Comparison of ENCODE assay signal across 8 cellular contexts in genomic region chr10:79202188-79203013, GRCh38.
DNase-seq lines count a peak whose midpoint lies in the region; ATAC-seq, FAIRE-seq and TF ChIP-seq lines count a peak whose summit lies in the region.

No MANE protein-coding gene starts in this region.

- TF ChIP-seq CTCF in D721Med (IDR thresholded peaks at IDR 0.05; ENCODE audit: insufficient read depth, missing control alignments) (peak; percentile 43), epithelial cell of esophagus (IDR thresholded peaks at IDR 0.05; ENCODE audit: insufficient read depth, low read depth, low read length, missing control alignments) (peak; percentile 41), neutrophil (IDR thresholded peaks at IDR 0.05) (peak; percentile 50)

- H3K27ac ChIP-seq in neutrophil = no peak overlapping the region

- ATAC-seq in HG02981 (IDR thresholded peaks at IDR 0.05; ENCODE audit: unreplicated experiment) = peak; percentile 48
- no peak for ATAC-seq in HG02970 (IDR thresholded peaks at IDR 0.05; ENCODE audit: low FRiP score, unreplicated experiment)
- no peak for ATAC-seq in GM21381 (IDR thresholded peaks at IDR 0.05; ENCODE audit: unreplicated experiment)

- no peak for FAIRE-seq in D721Med (lab: Jason Lieb, UNC)

- H3K4me3 ChIP-seq in epithelial cell of esophagus (ENCODE audit: low read length) (no peak overlapping the region), neutrophil (ENCODE audit: low read depth in 1 of 2, low read length in 1 of 2) (no peak overlapping the region)

- H3K27me3 ChIP-seq in neutrophil = no peaks in the 10 kb centered on the region

- no peaks in the 10 kb centered on the region for H3K9me3 ChIP-seq in neutrophil

- H3K36me3 ChIP-seq in neutrophil = peaks cover 15% of the 10 kb centered on the region

- peaks cover 0 to 3% of the 10 kb centered on the region in 2 experiments for H3K4me1 ChIP-seq in neutrophil (ENCODE audit: control insufficient read depth in 1 of 2, insufficient read depth in 1 of 2, low read depth in 1 of 2, low read length in 1 of 2)

- DNase-seq in D721Med (ENCODE audit: insufficient read length, low spot score) (no peak), T-helper 9 cell (peak; percentile 15), epithelial cell of esophagus (ENCODE audit: low read depth) (peak; percentile 40), KG1 (lab: John Stamatoyannopoulos, UW) (no peak)

Comparison
In these comparisons a context has a peak if more than half of its experiments do, and no peak if none do; other contexts are left out.
1. DNase-seq: peak in T-helper 9 cell (single experiment) and epithelial cell of esophagus (single experiment); none in D721Med (single experiment) and KG1 (single experiment).
2. Peak in every context shown above with its lines, with median percentiles within 50 percentile points of each other: CTCF ChIP-seq.